In genomic region chr11:67910803-67911202, GRCh38 we compare ENCODE assay signal across 7 cellular contexts.
DNase-seq lines count a peak whose midpoint lies in the region; ATAC-seq, FAIRE-seq and TF ChIP-seq lines count a peak whose summit lies in the region.
"Not testable (repeated sequence)": the region's sequence is repeated elsewhere in the genome, so short reads cannot be mapped to it uniquely, and the experiment has no call there.

No MANE protein-coding gene starts in this region.

- TF ChIP-seq RAD21 in HepG2 (CRISPR knock-in tag; IDR thresholded peaks at IDR 0.05): not testable (repeated sequence)

- H3K4me1 Mint-ChIP-seq in Caco-2 (ENCODE audit: low read depth, unreplicated experiment); GM23338; progenitor cell of endocrine pancreas (ENCODE audit: low read depth): not testable (repeated sequence)
- peaks cover 14% of the 10 kb centered on the region for H3K4me1 Mint-ChIP-seq in WTC11
- peaks cover 11% of the 10 kb centered on the region for H3K4me1 Mint-ChIP-seq in neural progenitor cell

- H3K9me3 Mint-ChIP-seq in Caco-2 (ENCODE audit: unreplicated experiment) (peaks cover 39% of the 10 kb centered on the region), GM23338 (peaks cover 15% of the 10 kb centered on the region), WTC11 (peaks cover 40% of the 10 kb centered on the region), progenitor cell of endocrine pancreas (ENCODE audit: low read depth) (peaks cover 16% of the 10 kb centered on the region)
- not testable (repeated sequence) for H3K9me3 Mint-ChIP-seq in neural progenitor cell

- H3K4me3 Mint-ChIP-seq in Caco-2 (ENCODE audit: unreplicated experiment); GM23338; WTC11; neural progenitor cell; progenitor cell of endocrine pancreas (ENCODE audit: low read depth): not testable (repeated sequence)

- not testable (repeated sequence) for H3K27ac ChIP-seq in GM23338 (ENCODE audit: low read depth); HepG2 (ENCODE audit: extremely low read length, insufficient read depth, low read length); neural progenitor cell
- peak overlapping the region in 1 of 2 donors; percentile 20 for H3K27ac ChIP-seq in small intestine (ENCODE audit: low read depth in 1 of 2, low read length in 1 of 2)

- not testable (repeated sequence) for FAIRE-seq in HepG2 (lab: Jason Lieb, UNC); small intestine (lab: Jason Lieb, UNC)

- peak overlapping the region; percentile 8 for H3K27ac Mint-ChIP-seq in Caco-2 (ENCODE audit: unreplicated experiment)
- peak overlapping the region; percentile 0; the same call in 1 of the 2 replicates for H3K27ac Mint-ChIP-seq in GM23338
- H3K27ac Mint-ChIP-seq in WTC11: peak overlapping the region; percentile 36
- peak overlapping the region; percentile 14 for H3K27ac Mint-ChIP-seq in neural progenitor cell
- peak overlapping the region; percentile 71 for H3K27ac Mint-ChIP-seq in progenitor cell of endocrine pancreas

- not testable (repeated sequence) for H3K79me2 ChIP-seq in GM23338 (replicated peaks; ENCODE audit: insufficient read depth); HepG2 (ENCODE audit: insufficient read depth, low read length); neural progenitor cell (ENCODE audit: low read depth)

- not testable (repeated sequence) for H3K4me1 ChIP-seq in Caco-2; GM23338 (ENCODE audit: insufficient read depth); HepG2 (ENCODE audit: insufficient read depth, low read length); neural progenitor cell; small intestine (ENCODE audit: control insufficient read depth in 2 of 2, insufficient read depth in 1 of 2, low read depth in 1 of 2, low read length in 1 of 2)

- POLR2A ChIA-PET in Caco-2 (lab: Charles Lee); WTC11 (lab: Charles Lee); HepG2 (lab: Yijun Ruan, JAX): not testable (repeated sequence)

- H3K4me3 ChIP-seq in Caco-2 (ENCODE audit: low read depth, low read length); GM23338; neural progenitor cell; small intestine (ENCODE audit: low read depth in 1 of 2, low read length in 2 of 2): not testable (repeated sequence)
- peak overlapping the region in 1 of 3 experiments; percentile 10; a peak in 2 of 6 replicates for H3K4me3 ChIP-seq in HepG2 (replicated peaks in 1 of 3; ENCODE audit: insufficient read depth in 1 of 3, low read depth in 2 of 3, low read length in 3 of 3)

- not testable (repeated sequence) for H4K20me1 ChIP-seq in GM23338 (replicated peaks; ENCODE audit: insufficient read depth); HepG2 (ENCODE audit: insufficient read depth, low read length); neural progenitor cell (ENCODE audit: low read depth)

- not testable (repeated sequence) for H3K27me3 ChIP-seq in Caco-2 (replicated peaks; ENCODE audit: control insufficient read depth, insufficient read depth, low read length); GM23338 (ENCODE audit: insufficient read depth); HepG2 (ENCODE audit: control insufficient read depth in 1 of 2, insufficient read depth in 2 of 2, low read length in 2 of 2); neural progenitor cell; small intestine (ENCODE audit: control insufficient read depth in 2 of 2, insufficient read depth in 2 of 2, low read length in 2 of 2)

- H3F3A ChIP-seq in GM23338 (replicated peaks; ENCODE audit: low read depth); neural progenitor cell (ENCODE audit: low read depth): not testable (repeated sequence)

- not testable (repeated sequence) for ATAC-seq in GM23338, WTC11, HepG2

- not testable (repeated sequence) for TF ChIP-seq CTCF in Caco-2 (IDR thresholded peaks at IDR 0.05; ENCODE audit: insufficient read depth in 1 of 2, low read depth in 1 of 2, low read length in 1 of 2, severe bottlenecking in 1 of 2, unreplicated experiment in 1 of 2); GM23338 (conservative IDR thresholded peaks at IDR 0.05; ENCODE audit: low read depth in 2 of 2); WTC11 (IDR thresholded peaks at IDR 0.05); HepG2 (CRISPR knock-in tag; IDR thresholded peaks at IDR 0.05); neural progenitor cell (IDR thresholded peaks at IDR 0.05); progenitor cell of endocrine pancreas (IDR thresholded peaks at IDR 0.05; ENCODE audit: unreplicated experiment)

- not testable (repeated sequence) for H3K9ac ChIP-seq in HepG2 (ENCODE audit: insufficient read depth, low read depth, low read length); neural progenitor cell

- CTCF ChIA-PET in Caco-2 (lab: Charles Lee); HepG2 (lab: Yijun Ruan, JAX; ENCODE audit: low intra/inter-chr PET ratio, low total read pairs): not testable (repeated sequence)
- CTCF ChIA-PET in WTC11 (lab: Charles Lee): interaction anchor here (1.7 kb wide), 1 partner anchor 45 kb away, joined by 10 read pairs; no protein-coding TSS in a partner anchor

- not testable (repeated sequence) for TF ChIP-seq EP300 in HepG2 (IDR thresholded peaks at IDR 0.05; ENCODE audit: low read depth in 2 of 2, low read length in 2 of 2); HepG2 (CRISPR knock-in tag; IDR thresholded peaks at IDR 0.05; ENCODE audit: borderline replicate concordance)

- intact Hi-C loops in Caco-2 (cut with micrococcal nuclease; ENCODE audit: unreplicated experiment); HepG2 (cut with micrococcal nuclease; ENCODE audit: unreplicated experiment): not testable (repeated sequence)

- not testable (repeated sequence) for BruUV-seq in Caco-2 (replicated peaks; lab: Mats Ljungman, UMichigan); HepG2 (replicated peaks; lab: Mats Ljungman, UMichigan)

- not testable (repeated sequence) for H3K36me3 Mint-ChIP-seq in Caco-2 (ENCODE audit: insufficient read depth, unreplicated experiment); neural progenitor cell; progenitor cell of endocrine pancreas (ENCODE audit: insufficient read depth)
- H3K36me3 Mint-ChIP-seq in GM23338 (ENCODE audit: low read depth) (peaks cover 15% of the 10 kb centered on the region), WTC11 (peaks cover 23% of the 10 kb centered on the region)

- not testable (repeated sequence) for DNase-seq in Caco-2; GM23338 (ENCODE audit: low spot score); WTC11 (ENCODE audit: low spot score); HepG2 (ENCODE audit: low spot score); neural progenitor cell (ENCODE audit: low spot score); progenitor cell of endocrine pancreas (ENCODE audit: low spot score, unreplicated experiment)
- peak; percentile 37 for DNase-seq in small intestine

- not testable (repeated sequence) for H3K9me2 ChIP-seq in GM23338 (ENCODE audit: insufficient read depth)

- not testable (repeated sequence) for H3K27me3 Mint-ChIP-seq in Caco-2 (ENCODE audit: insufficient read depth, unreplicated experiment); GM23338 (ENCODE audit: insufficient read depth, low read depth, poor library complexity); WTC11 (ENCODE audit: low read depth); neural progenitor cell (ENCODE audit: insufficient read depth, low read depth); progenitor cell of endocrine pancreas

- not testable (repeated sequence) for TF ChIP-seq POLR2A in HepG2 (IDR thresholded peaks at IDR 0.05; ENCODE audit: insufficient read depth in 1 of 2, low read depth in 2 of 2, low read length in 2 of 2)

- not testable (repeated sequence) for H3K9me3 ChIP-seq in Caco-2; HepG2 (ENCODE audit: low read length); neural progenitor cell (ENCODE audit: low read depth); small intestine (ENCODE audit: control insufficient read depth, low read depth)

- not testable (repeated sequence) for H3K4me2 ChIP-seq in GM23338, neural progenitor cell
- peak overlapping the region; percentile 51; the same call in 1 of the 2 replicates for H3K4me2 ChIP-seq in HepG2 (ENCODE audit: low read depth, low read length)

- H3K36me3 ChIP-seq in Caco-2 (ENCODE audit: control insufficient read depth, insufficient read depth, low read length); GM23338 (ENCODE audit: insufficient read depth); HepG2 (replicated peaks in 1 of 2; ENCODE audit: control insufficient read depth in 1 of 2, insufficient read depth in 2 of 2, low read length in 2 of 2); neural progenitor cell; small intestine (ENCODE audit: control insufficient read depth in 2 of 2, insufficient read depth in 2 of 2, low read length in 2 of 2): not testable (repeated sequence)

- 0% methylated on average over 1 of the region's 1 CpG for WGBS in HepG2 (ENCODE audit: low lambda C conversion rate)
- 27 to 66% (median 33%) methylated on average over 1 of the region's 1 CpG for WGBS in small intestine, 3 donors

- H2AFZ ChIP-seq in GM23338; HepG2 (ENCODE audit: low read length); neural progenitor cell (replicated peaks): not testable (repeated sequence)

- in situ Hi-C loops in HepG2 (cut with HindIII; ENCODE audit: extremely low pct_ligation_motif_present, low pct_unique_long_range_greater_than_20kb): not testable (repeated sequence)

Comparison
In these comparisons a context has a peak if more than half of its experiments do, and no peak if none do; other contexts are left out.
1. H3K27ac Mint-ChIP-seq: peak in every context shown above with its lines; median percentile 71 in progenitor cell of endocrine pancreas; 36 in WTC11; 14 in neural progenitor cell; 8 in Caco-2; 0 in GM23338.